ENCODE assay signal across 24 cellular contexts in the genomic region with DNA sequence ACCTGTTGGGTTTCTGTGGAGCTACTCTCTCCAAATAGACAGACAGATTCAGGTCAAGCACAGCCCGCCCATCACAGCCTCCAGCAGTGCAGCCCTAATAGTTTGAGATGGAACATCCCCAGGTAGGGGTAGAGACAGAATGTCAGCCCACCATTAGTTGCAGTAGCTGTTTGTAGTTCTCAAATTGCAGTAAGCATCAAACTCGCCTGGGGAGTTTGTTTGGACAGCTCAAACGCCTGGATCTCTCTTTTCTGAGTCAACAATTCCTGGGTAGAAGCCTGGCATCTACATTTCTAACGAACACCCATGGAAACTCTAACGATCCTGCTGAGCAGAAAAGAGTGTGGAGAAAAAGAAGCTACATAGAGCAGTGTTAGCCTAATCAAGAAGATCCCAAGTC. TPM values are rescaled to one million over a fixed set of nuclear protein-coding genes. Genes with fewer than 3 reads are reported as not detected.
"Had no signal": no experiment of that assay in that cellular context is flagged by ENCODE, and none has a peak within 500 bp of the region (broad histone marks: within the 10 kb centered on the region; RNA-seq: fewer than 3 reads in every experiment).

No MANE protein-coding gene starts in this region.

- H3K36me3 Mint-ChIP-seq: immature natural killer cell; naive B cell; stimulated activated naive B cell treated with anti-CD40 and anti-IgM and Interleukin-4, amounts not matched to agents 10 μg/mL and 1 μg/mL and 100 μg/mL, for 72 hours had no signal

- H3K27me3 ChIP-seq: heart left ventricle, sigmoid colon, transverse colon had no signal

- H3K4me3 ChIP-seq: coronary artery, heart left ventricle, lung, psoas muscle, sigmoid colon, skin epidermis, thoracic aorta, transverse colon had no signal

- H3K27me3 Mint-ChIP-seq: naive B cell; stimulated activated naive B cell treated with anti-CD40 and anti-IgM and Interleukin-4, amounts not matched to agents 10 μg/mL and 1 μg/mL and 100 μg/mL, for 72 hours; stimulated activated naive CD8-positive, alpha-beta T cell treated with anti-CD3 and anti-CD28 coated beads, Interleukin-15, amount 100 ng/mL, for 72 hours had no signal

- H3K4me1 ChIP-seq: heart left ventricle, psoas muscle, sigmoid colon, transverse colon had no signal

- ATAC-seq: heart left ventricle; left ventricle myocardium superior; psoas muscle; stimulated activated naive B cell treated with anti-CD40 and anti-IgM and Interleukin-4, amounts not matched to agents 10 μg/mL and 1 μg/mL and 100 μg/mL, for 72 hours; stimulated activated naive CD8-positive, alpha-beta T cell treated with anti-CD3 and anti-CD28 coated beads, Interleukin-15, amount 100 ng/mL, for 72 hours had no signal

- H3K4me1 Mint-ChIP-seq: immature natural killer cell; naive B cell; stimulated activated naive B cell treated with anti-CD40 and anti-IgM and Interleukin-4, amounts not matched to agents 10 μg/mL and 1 μg/mL and 100 μg/mL, for 72 hours; stimulated activated naive CD8-positive, alpha-beta T cell treated with anti-CD3 and anti-CD28 coated beads, Interleukin-15, amount 100 ng/mL, for 72 hours had no signal

- H3K27ac Mint-ChIP-seq: immature natural killer cell; nephron; stimulated activated naive B cell treated with anti-CD40 and anti-IgM and Interleukin-4, amounts not matched to agents 10 μg/mL and 1 μg/mL and 100 μg/mL, for 72 hours; stimulated activated naive CD8-positive, alpha-beta T cell treated with anti-CD3 and anti-CD28 coated beads, Interleukin-15, amount 100 ng/mL, for 72 hours had no signal

- H3K27ac ChIP-seq: coronary artery, heart left ventricle, psoas muscle, sigmoid colon, skin epidermis, thoracic aorta, transverse colon had no signal

- H3K36me3 ChIP-seq: heart left ventricle, sigmoid colon, thoracic aorta, transverse colon had no signal

- H3K4me3 Mint-ChIP-seq: immature natural killer cell; nephron; stimulated activated naive B cell treated with anti-CD40 and anti-IgM and Interleukin-4, amounts not matched to agents 10 μg/mL and 1 μg/mL and 100 μg/mL, for 72 hours; stimulated activated naive CD8-positive, alpha-beta T cell treated with anti-CD3 and anti-CD28 coated beads, Interleukin-15, amount 100 ng/mL, for 72 hours had no signal

- H3K9me3 Mint-ChIP-seq: nephron; stimulated activated naive CD8-positive, alpha-beta T cell treated with anti-CD3 and anti-CD28 coated beads, Interleukin-15, amount 100 ng/mL, for 72 hours had no signal

- H3K9me3 ChIP-seq: psoas muscle, sigmoid colon, thoracic aorta, transverse colon had no signal

- DNase-seq: effector CD4-positive, alpha-beta T cell; foreskin melanocyte; heart left ventricle; hippocampal formation; immature natural killer cell; left ventricle myocardium superior; mesenchymal stem cell; naive B cell; psoas muscle; retina; sigmoid colon; stimulated activated CD4-positive, alpha-beta T cell treated with anti-CD3 and anti-CD28 coated beads, Interleukin-2, amount 100 ng/mL, for 24 hours; stimulated activated CD4-positive, alpha-beta T cell treated with anti-CD3 and anti-CD28 coated beads, Interleukin-4, amount 100 ng/mL, for 4 hours; stimulated activated naive B cell treated with anti-CD40 and anti-IgM and Interleukin-4, amounts not matched to agents 10 μg/mL and 1 μg/mL and 100 μg/mL, for 72 hours; stimulated activated naive CD8-positive, alpha-beta T cell treated with anti-CD3 and anti-CD28 coated beads, Interleukin-15, amount 100 ng/mL, for 72 hours; transverse colon had no signal

RNA-seq across cellular contexts. Expression of gene ADAMTS16, which starts 59.3 kb away (rescaled TPM):
- total RNA-seq: dermis microvascular lymphatic vessel endothelial cell, left ventricle myocardium superior, thoracic aorta had no signal
- polyA plus RNA-seq: esophagus, heart left ventricle, immature natural killer cell, keratinocyte, lung had no signal
